Comparison of ENCODE assay signal across 1 cellular context in the genomic region with DNA sequence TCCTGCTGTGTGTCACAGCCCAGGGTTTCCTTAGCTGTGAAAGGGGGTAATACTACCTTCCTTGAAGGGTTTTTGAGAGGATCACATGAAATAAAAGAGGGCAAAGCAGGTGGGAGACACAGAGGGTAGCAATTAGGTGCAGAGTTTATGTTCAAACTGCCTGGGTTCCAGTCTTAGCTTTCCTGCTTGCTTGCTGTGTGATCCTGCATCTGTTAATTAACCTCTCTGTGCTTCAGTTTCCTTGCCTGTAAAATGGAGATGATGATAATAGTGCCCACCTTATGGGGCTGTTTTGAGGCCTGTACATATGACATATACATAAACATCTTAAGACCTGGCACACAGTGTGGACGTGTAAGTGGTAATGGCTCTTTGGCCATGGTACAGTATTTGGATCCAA.
TF ChIP-seq lines count a peak whose summit lies in the region.

No MANE protein-coding gene starts in this region.

TF ChIP-seq in H1, 55 proteins besides CTCF, POLR2A, EP300 and RAD21 (continued from another document):
- no peak for TF ChIP-seq MAX (IDR thresholded peaks at IDR 0.05)
